16 cellular contexts compared by ENCODE assay signal in genomic region chr1:22344851-22345560, GRCh38.
DNase-seq lines count a peak whose midpoint lies in the region; ATAC-seq, FAIRE-seq and TF ChIP-seq lines count a peak whose summit lies in the region.
"Had no signal": no experiment of that assay in that cellular context is flagged by ENCODE, and none has a peak within 500 bp of the region (broad histone marks: within the 10 kb centered on the region; RNA-seq: fewer than 3 reads in every experiment).

No MANE protein-coding gene starts in this region.

- no peak overlapping the region for H4K8ac ChIP-seq in neuronal stem cell (ENCODE audit: low read depth, low read length)

- TF ChIP-seq CTCF in WTC11 (IDR thresholded peaks at IDR 0.05) (no peak), bronchial epithelial cell (IDR thresholded peaks at IDR 0.05; ENCODE audit: insufficient read depth, low read length, severe bottlenecking) (no peak)

- H3K4me3 ChIP-seq in bronchial epithelial cell (ENCODE audit: low read depth, low read length) (no peak overlapping the region), neuronal stem cell (ENCODE audit: low read length in 2 of 2) (peak overlapping the region in 1 of 2 donors; percentile 62), H7 (ENCODE audit: insufficient read depth, low read depth, low read length) (no peak overlapping the region)
- H3K4me3 ChIP-seq: BLaER1 treated with 17β-estradiol and CSF1 and Interleukin-3, amounts not matched to agents 10 nM and 100 nM; GM23248 had no signal

- H3K4me3 Mint-ChIP-seq in WTC11: no peak overlapping the region
- H3K4me3 Mint-ChIP-seq: B cell; CD8-positive, alpha-beta T cell; HFFc6 had no signal

- H2AK5ac ChIP-seq in neuronal stem cell (ENCODE audit: low read depth, low read length): no peak overlapping the region

- no CpG with 5 or more reads among the region's 17 CpGs for WGBS in neuronal stem cell (ENCODE audit: extremely low coverage in 2 of 2, insufficient read length in 2 of 2, insufficient replicate concordance in 1 of 2), 2 donors

- H3K27ac Mint-ChIP-seq in WTC11: no peak overlapping the region
- H3K27ac Mint-ChIP-seq: B cell; CD8-positive, alpha-beta T cell; HFFc6 had no signal

- peaks cover 23% of the 10 kb centered on the region for H3K27me3 ChIP-seq in bronchial epithelial cell (ENCODE audit: control insufficient read depth, insufficient read depth, low read length)
- H3K27me3 ChIP-seq in neuronal stem cell (ENCODE audit: control insufficient read depth in 3 of 3, insufficient read depth in 3 of 3, low read depth in 1 of 3, low read length in 3 of 3): peaks cover 0 to 59% (median 16%) of the 10 kb centered on the region in 3 experiments
- no peaks in the 10 kb centered on the region; the same call in 1 of the 2 replicates for H3K27me3 ChIP-seq in H7 (ENCODE audit: control insufficient read depth, insufficient read depth, low read length)

- peak overlapping the region; percentile 92 for H3K23ac ChIP-seq in neuronal stem cell (ENCODE audit: low read depth, low read length, poor library complexity)

- H3K4me2 ChIP-seq in neuronal stem cell (ENCODE audit: insufficient read depth, low read length, poor library complexity, severe bottlenecking): no peak overlapping the region
- H3K4me2 ChIP-seq: BLaER1 treated with 17β-estradiol and CSF1 and Interleukin-3, amounts not matched to agents 10 nM and 100 nM had no signal

- H3K4me1 Mint-ChIP-seq in WTC11: peaks cover 20% of the 10 kb centered on the region
- H3K4me1 Mint-ChIP-seq: B cell had no signal

- H3K9me3 ChIP-seq in neuronal stem cell (replicated peaks in 1 of 2; ENCODE audit: control insufficient read depth in 2 of 2, insufficient read depth in 1 of 2, low read depth in 1 of 2, low read length in 2 of 2): peaks cover 0 to 2% of the 10 kb centered on the region in 2 donors
- H3K9me3 ChIP-seq: BLaER1 treated with 17β-estradiol and CSF1 and Interleukin-3, amounts not matched to agents 10 nM and 100 nM had no signal

- no peak overlapping the region for H2AFZ ChIP-seq in neuronal stem cell (ENCODE audit: low read length)
- H2AFZ ChIP-seq: GM23248 had no signal

- H3K27me3 Mint-ChIP-seq in WTC11 (ENCODE audit: low read depth): peaks cover 3% of the 10 kb centered on the region; the same call in 1 of the 2 replicates

- no peak overlapping the region for H3K27ac ChIP-seq in neuronal stem cell (replicated peaks; ENCODE audit: low read length)
- H3K27ac ChIP-seq: BLaER1 treated with 17β-estradiol and CSF1 and Interleukin-3, amounts not matched to agents 10 nM and 100 nM; GM23248 had no signal

- H4K91ac ChIP-seq in neuronal stem cell (ENCODE audit: low read depth, low read length, poor library complexity): no peak overlapping the region

- H2BK15ac ChIP-seq in neuronal stem cell (ENCODE audit: low read length): peak overlapping the region; percentile 17

- H3K18ac ChIP-seq in neuronal stem cell (ENCODE audit: low read length): peak overlapping the region; percentile 52

- H3K14ac ChIP-seq in neuronal stem cell (ENCODE audit: low read length): peak overlapping the region; percentile 100

- CTCF ChIA-PET in WTC11 (lab: Charles Lee): interaction anchor here (0.5 to 1.0 kb wide), 2 partner anchors 46 to 164 kb away, joined by 3 read pairs; no protein-coding TSS in a partner anchor

- no peak overlapping the region for H2BK120ac ChIP-seq in neuronal stem cell (ENCODE audit: low read depth, low read length)

- no peaks in the 10 kb centered on the region for H3K79me1 ChIP-seq in neuronal stem cell (ENCODE audit: low read depth, low read length)

- FAIRE-seq in bronchial epithelial cell (lab: Jason Lieb, UNC) (peak; percentile 28), urothelium cell line (lab: Jason Lieb, UNC) (peak; percentile 35)
- FAIRE-seq: H54 had no signal

- no peak overlapping the region for H2BK12ac ChIP-seq in neuronal stem cell (ENCODE audit: low read length)

- ATAC-seq in WTC11: no peak
- ATAC-seq: CD8-positive, alpha-beta T cell; HCT116 had no signal

- DNase-seq in WTC11 (ENCODE audit: low spot score): no peak
- DNase-seq in bronchial epithelial cell (ENCODE audit: low read depth): no peak
- no peak for DNase-seq in neuronal stem cell (ENCODE audit: low spot score)
- no peak for DNase-seq in urothelium cell line (ENCODE audit: low spot score)
- DNase-seq in hippocampal formation (lab: John Stamatoyannopoulos, UW): no peak
- DNase-seq in H7: no peak
- DNase-seq: Calu3; CD8-positive, alpha-beta T cell; DMS79 treated with DMSO at 0.1 percent for 48 hours; GF-D8; HFFc6 had no signal

- H3K4me1 ChIP-seq in neuronal stem cell (ENCODE audit: control insufficient read depth in 2 of 2, insufficient read depth in 1 of 2, low read depth in 1 of 2, low read length in 2 of 2): peaks cover 5 to 9% of the 10 kb centered on the region in 2 donors

- H3K36me3 ChIP-seq in bronchial epithelial cell (ENCODE audit: control insufficient read depth, insufficient read depth, low read length) (no peaks in the 10 kb centered on the region), neuronal stem cell (replicated peaks in 1 of 2; ENCODE audit: control insufficient read depth in 2 of 2, insufficient read depth in 2 of 2, low read length in 2 of 2) (no peaks in the 10 kb centered on the region), H7 (replicated peaks; ENCODE audit: control insufficient read depth, insufficient read depth, low read length) (no peaks in the 10 kb centered on the region)
- H3K36me3 ChIP-seq: BLaER1 treated with 17β-estradiol and CSF1 and Interleukin-3, amounts not matched to agents 10 nM and 100 nM had no signal

- H3K4ac ChIP-seq in neuronal stem cell (ENCODE audit: low read length): no peak overlapping the region

- H3K9me3 Mint-ChIP-seq in WTC11: no peaks in the 10 kb centered on the region
- H3K9me3 Mint-ChIP-seq: CD8-positive, alpha-beta T cell; HFFc6 had no signal

- H2BK5ac ChIP-seq in neuronal stem cell (ENCODE audit: low read length): no peak overlapping the region

- POLR2A ChIA-PET in WTC11 (lab: Charles Lee): interaction anchor here (0.6 kb wide), 1 partner anchor 199 kb away, joined by 3 read pairs; no protein-coding TSS in a partner anchor

- H3K9ac ChIP-seq in neuronal stem cell (ENCODE audit: low read depth, low read length, poor library complexity): peak overlapping the region; percentile 15
- H3K9ac ChIP-seq: BLaER1 treated with 17β-estradiol and CSF1 and Interleukin-3, amounts not matched to agents 10 nM and 100 nM; GM23248 had no signal

- no peaks in the 10 kb centered on the region for H3K36me3 Mint-ChIP-seq in WTC11
- H3K36me3 Mint-ChIP-seq: CD8-positive, alpha-beta T cell had no signal

TF ChIP-seq in WTC11, 78 proteins besides CTCF, POLR2A, EP300 and RAD21:
- TF ChIP-seq ATF6 (CRISPR knock-in tag; IDR thresholded peaks at IDR 0.05) (no peak), ZBTB21 (CRISPR knock-in tag; IDR thresholded peaks at IDR 0.05; ENCODE audit: borderline replicate concordance) (no peak), MYBL2 (CRISPR knock-in tag; IDR thresholded peaks at IDR 0.05) (no peak), ZSCAN18 (CRISPR knock-in tag; IDR thresholded peaks at IDR 0.05) (no peak), FOXP1 (CRISPR knock-in tag; IDR thresholded peaks at IDR 0.05; ENCODE audit: borderline replicate concordance) (0 out of 2 replicates have a peak, but pooled peaks have one; percentile 52), ESRRA (CRISPR knock-in tag; IDR thresholded peaks at IDR 0.05; ENCODE audit: borderline replicate concordance) (no peak), ZNF317 (CRISPR knock-in tag; IDR thresholded peaks at IDR 0.05; ENCODE audit: borderline replicate concordance, low read depth) (no peak), ZNF416 (CRISPR knock-in tag; IDR thresholded peaks at IDR 0.05) (no peak)
